Comparison of ENCODE assay signal across 8 cellular contexts in the genomic region with DNA sequence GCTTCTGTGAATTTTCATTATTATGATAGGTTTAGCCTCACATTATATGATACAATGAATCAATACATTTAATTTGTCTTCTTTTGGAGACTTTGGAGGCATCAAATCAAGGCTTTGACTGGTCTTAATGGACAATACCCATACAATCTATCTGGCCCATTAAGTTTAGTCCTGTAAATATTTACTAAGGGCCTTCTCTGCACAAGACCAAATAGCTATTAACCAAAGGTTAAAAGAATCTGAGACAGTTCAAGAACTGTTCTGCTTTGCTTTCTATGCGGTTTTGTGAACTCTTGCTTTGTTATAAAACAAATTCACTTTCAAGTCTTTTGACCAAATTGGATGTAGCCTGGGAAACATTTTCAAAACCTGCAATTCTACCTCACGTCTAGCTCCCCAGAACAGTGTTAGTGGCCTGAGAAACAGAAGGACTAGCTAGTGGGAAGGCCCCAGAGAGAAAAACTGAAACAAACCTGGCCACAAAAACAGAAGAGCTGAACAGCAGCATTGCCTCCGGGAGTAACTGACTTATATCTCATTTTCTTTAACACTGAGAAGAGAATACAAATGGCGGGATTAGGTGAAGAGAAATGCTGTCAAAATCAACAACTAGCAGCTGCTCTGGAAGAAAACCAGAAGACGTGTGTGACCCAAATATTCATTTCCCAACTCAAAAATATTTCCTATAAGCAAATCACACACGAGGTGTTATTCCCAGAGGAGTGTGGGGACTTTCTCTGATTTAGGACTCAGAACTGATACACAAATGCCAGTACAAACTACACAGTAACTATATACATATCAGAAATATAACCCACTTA. TPM values are rescaled to one million over a fixed set of nuclear protein-coding genes. Genes with fewer than 3 reads are reported as not detected.
DNase-seq lines count a peak whose midpoint lies in the region; ATAC-seq, FAIRE-seq and TF ChIP-seq lines count a peak whose summit lies in the region.

No MANE protein-coding gene starts in this region.

- peak overlapping the region; percentile 97 for H3K27ac Mint-ChIP-seq in MCF 10A (ENCODE audit: low read depth, unreplicated experiment)

- no peaks in the 10 kb centered on the region for H3K27me3 Mint-ChIP-seq in MCF 10A (ENCODE audit: insufficient read depth, unreplicated experiment)

- TF ChIP-seq EP300 in A549 (IDR thresholded peaks at IDR 0.05): no peak

- ATAC-seq in A549: no peak
- peak; percentile 52 for ATAC-seq in GM19395 (IDR thresholded peaks at IDR 0.05; ENCODE audit: unreplicated experiment)
- ATAC-seq in HG03520 (IDR thresholded peaks at IDR 0.05; ENCODE audit: unreplicated experiment): peak; percentile 41

- peak overlapping the region; percentile 12 to 51; a peak in 3 of 6 replicates for H3K27ac ChIP-seq in A549
- peak overlapping the region; percentile 58 to 75 for H3K27ac ChIP-seq in mucosa of rectum (ENCODE audit: low read depth in 2 of 2, low read length in 2 of 2)
- H3K27ac ChIP-seq in uterus: peak overlapping the region; percentile 69 to 90

- TF ChIP-seq POLR2A in A549 (IDR thresholded peaks at IDR 0.05; ENCODE audit: low read length) (no peak), uterus (IDR thresholded peaks at IDR 0.05) (no peak)

- H3K4me3 ChIP-seq in A549: no peak overlapping the region
- peak overlapping the region; percentile 48 to 77 for H3K4me3 ChIP-seq in mucosa of rectum (ENCODE audit: low read length in 2 of 2)
- peak overlapping the region; percentile 27 to 29 for H3K4me3 ChIP-seq in uterus

- H3K27me3 ChIP-seq in mucosa of rectum (ENCODE audit: control insufficient read depth in 2 of 2, insufficient read depth in 2 of 2, low read length in 2 of 2) (no peaks in the 10 kb centered on the region), uterus (no peaks in the 10 kb centered on the region)

- CTCF ChIA-PET in A549 (lab: Yijun Ruan, JAX) (interaction anchor here (0.6 to 8.8 kb wide), 16 partner anchors 8 to 736 kb away, joined by 3 to 60 read pairs (median 4); partner anchors contain the start of gene TLR10), MCF 10A (lab: Yijun Ruan, JAX) (interaction anchor here (0.6 to 7.5 kb wide), 33 partner anchors 9 to 1029 kb away, joined by 3 to 91 read pairs (median 4); partner anchors contain the start of genes FAM114A1 and TLR10)

- WGBS in A549 (ENCODE audit: missing lambda C conversion rate): 49% methylated on average over 6 of the region's 6 CpGs

- peak overlapping the region; percentile 70 for H3K4me3 Mint-ChIP-seq in MCF 10A (ENCODE audit: unreplicated experiment)

- intact Hi-C loops in MCF 10A (cut with micrococcal nuclease): loop anchor here (2.0 kb wide), 2 partner anchors 45 to 53 kb away; partner anchors contain the start of gene TLR6
- intact Hi-C loops in uterus (cut with DNase I; ENCODE audit: low total_unique reads): no loop called here

- no peak for TF ChIP-seq CTCF in A549 (IDR thresholded peaks at IDR 0.05)
- TF ChIP-seq CTCF in MCF 10A (IDR thresholded peaks at IDR 0.05; ENCODE audit: unreplicated experiment): no peak
- TF ChIP-seq CTCF in uterus (IDR thresholded peaks at IDR 0.05): no peak

- no peak for TF ChIP-seq RAD21 in A549 (conservative IDR thresholded peaks at IDR 0.05 in 1 of 2, IDR thresholded peaks at IDR 0.05 in 1 of 2)

- H3K9me3 Mint-ChIP-seq in MCF 10A (ENCODE audit: unreplicated experiment): no peaks in the 10 kb centered on the region

- H3K4me2 ChIP-seq in A549: peak overlapping the region; percentile 41; the same call in 2 of the 3 replicates

- POLR2A ChIA-PET in A549 (lab: Yijun Ruan, JAX) (no interaction called here), MCF 10A (lab: Yijun Ruan, JAX) (interaction anchor here (0.7 to 4.2 kb wide), 16 partner anchors 8 to 624 kb away, joined by 3 to 35 read pairs (median 4); partner anchors contain the start of genes FAM114A1 and TLR6)

- BruUV-seq in MCF 10A (replicated peaks; lab: Mats Ljungman, UMichigan): TSS peak; percentile 51

- H3K4me1 ChIP-seq in A549 (peaks cover 7% of the 10 kb centered on the region; the same call in 1 of the 3 replicates), mucosa of rectum (ENCODE audit: control insufficient read depth in 2 of 2, insufficient read depth in 2 of 2, low read length in 2 of 2) (peaks cover 6 to 14% of the 10 kb centered on the region in 2 donors), uterus (no peaks in the 10 kb centered on the region)

- H3K9me3 ChIP-seq in A549 (0 out of 3 replicates have a peak, but pooled peaks cover 6% of the 10 kb centered on the region), mucosa of rectum (ENCODE audit: control insufficient read depth in 2 of 2, low read length in 2 of 2) (peaks cover 0 to 2% of the 10 kb centered on the region in 2 donors), uterus (peaks cover 0 to 4% of the 10 kb centered on the region in 2 donors)

- H3K4me1 Mint-ChIP-seq in MCF 10A (ENCODE audit: insufficient read depth, unreplicated experiment): peaks cover 25% of the 10 kb centered on the region

- H3K36me3 ChIP-seq in mucosa of rectum (ENCODE audit: control insufficient read depth in 2 of 2, insufficient read depth in 2 of 2, low read length in 2 of 2) (peaks cover 3 to 9% of the 10 kb centered on the region in 2 donors), uterus (no peaks in the 10 kb centered on the region)

- FAIRE-seq in A549 (lab: Jason Lieb, UNC) (no peak), RCC 7860 (lab: Jason Lieb, UNC) (no peak)

- no peak for DNase-seq in A549 (ENCODE audit: low read depth in 1 of 2, low spot score in 1 of 2)
- DNase-seq in MCF 10A (ENCODE audit: unreplicated experiment): peak; percentile 69
- no peak for DNase-seq in uterus
- no peak for DNase-seq in NCI-H128 (lab: John Stamatoyannopoulos, UW; ENCODE audit: unreplicated experiment)
- DNase-seq in RCC 7860 (ENCODE audit: low spot score): no peak

- H3K36me3 Mint-ChIP-seq in MCF 10A (ENCODE audit: insufficient read depth, unreplicated experiment): no peaks in the 10 kb centered on the region

- peak overlapping the region; percentile 70 to 77 for H3K9ac ChIP-seq in mucosa of rectum (ENCODE audit: low read depth in 1 of 2, low read length in 2 of 2)

TF ChIP-seq in A549, 52 proteins besides CTCF, POLR2A, EP300 and RAD21:
- no peak for TF ChIP-seq ZNF302 (CRISPR knock-in tag; IDR thresholded peaks at IDR 0.05)
- TF ChIP-seq CBX8 (IDR thresholded peaks at IDR 0.05): no peak
- no peak for TF ChIP-seq NFE2L2 (conservative IDR thresholded peaks at IDR 0.05; ENCODE audit: low read length)
- TF ChIP-seq, protein P1, sequence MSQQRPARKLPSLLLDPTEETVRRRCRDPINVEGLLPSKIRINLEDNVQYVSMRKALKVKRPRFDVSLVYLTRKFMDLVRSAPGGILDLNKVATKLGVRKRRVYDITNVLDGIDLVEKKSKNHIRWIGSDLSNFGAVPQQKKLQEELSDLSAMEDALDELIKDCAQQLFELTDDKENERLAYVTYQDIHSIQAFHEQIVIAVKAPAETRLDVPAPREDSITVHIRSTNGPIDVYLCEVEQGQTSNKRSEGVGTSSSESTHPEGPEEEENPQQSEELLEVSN (IDR thresholded peaks at IDR 0.05; ENCODE audit: borderline replicate concordance, low read depth): no peak
- TF ChIP-seq RARB (CRISPR knock-in tag; IDR thresholded peaks at IDR 0.05): no peak
- TF ChIP-seq, protein P2, sequence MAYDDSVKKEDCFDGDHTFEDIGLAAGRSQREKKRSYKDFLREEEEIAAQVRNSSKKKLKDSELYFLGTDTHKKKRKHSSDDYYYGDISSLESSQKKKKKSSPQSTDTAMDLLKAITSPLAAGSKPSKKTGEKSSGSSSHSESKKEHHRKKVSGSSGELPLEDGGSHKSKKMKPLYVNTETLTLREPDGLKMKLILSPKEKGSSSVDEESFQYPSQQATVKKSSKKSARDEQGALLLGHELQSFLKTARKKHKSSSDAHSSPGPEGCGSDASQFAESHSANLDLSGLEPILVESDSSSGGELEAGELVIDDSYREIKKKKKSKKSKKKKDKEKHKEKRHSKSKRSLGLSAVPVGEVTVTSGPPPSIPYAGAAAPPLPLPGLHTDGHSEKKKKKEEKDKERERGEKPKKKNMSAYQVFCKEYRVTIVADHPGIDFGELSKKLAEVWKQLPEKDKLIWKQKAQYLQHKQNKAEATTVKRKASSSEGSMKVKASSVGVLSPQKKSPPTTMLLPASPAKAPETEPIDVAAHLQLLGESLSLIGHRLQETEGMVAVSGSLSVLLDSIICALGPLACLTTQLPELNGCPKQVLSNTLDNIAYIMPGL (CRISPR knock-in tag; IDR thresholded peaks at IDR 0.05; ENCODE audit: borderline replicate concordance): no peak
- no peak for TF ChIP-seq FOSB (CRISPR knock-in tag; IDR thresholded peaks at IDR 0.05)
TF ChIP-seq in A549: peak in this region for 0.

RNA-seq across cellular contexts. Expression of gene TLR1, which starts 0.5 kb away (rescaled TPM):
- 2.6 and 2.7 TPM in 2 replicates for polyA plus RNA-seq in A549 (2011; rRNA removed)
- 0.32 and 0.47 TPM in 2 replicates for polyA plus RNA-seq in A549 (2012; cell fraction: cytosol; rRNA removed)
- 0.50 and 0.64 TPM in 2 replicates for polyA plus RNA-seq in A549 (2012; cell fraction: nucleus; rRNA removed)
- polyA plus RNA-seq in A549 (2017; fragmentation: RNase III; extraction: RNeasy Plus Mini Kit Qiagen cat#74134 plus additional on column Dnase treatment): 0.83 to 1.2 TPM (median 0.86 TPM) in 3 replicates
- 1.9 and 2.5 TPM in 2 replicates for polyA minus RNA-seq in A549 (2011; rRNA and poly(A)+ RNA removed)
- total RNA-seq in MCF 10A (2022): 1.9 and 2.2 TPM in 2 replicates
- 10 to 100 TPM in 3 of 4 donors, 1 to 10 TPM in 1; 6.1 to 32.3 (median 20.4) TPM for total RNA-seq in uterus

RNA-seq across cellular contexts. Expression of gene TLR10, which starts 21.3 kb away (rescaled TPM):
- 0.11 and 0.14 TPM in 2 replicates for polyA plus RNA-seq in A549 (2011; rRNA removed)
- polyA plus RNA-seq in A549 (2012; cell fraction: cytosol; rRNA removed): 0.03 and 0.04 TPM in 2 replicates
- 0.02 and 0.10 TPM in 2 replicates for polyA plus RNA-seq in A549 (2012; cell fraction: nucleus; rRNA removed)
- polyA plus RNA-seq in A549 (2017; fragmentation: RNase III; extraction: RNeasy Plus Mini Kit Qiagen cat#74134 plus additional on column Dnase treatment): 0.05 to 0.11 TPM in 2 of 3 replicates, not detected in the other
- polyA minus RNA-seq in A549 (2011; rRNA and poly(A)+ RNA removed): not detected in 2 replicates
- not detected in 2 replicates for total RNA-seq in MCF 10A (2022)
- total RNA-seq in uterus: 1 to 10 TPM in 1 of 4 donors, not detected in 3; 2.0 TPM

RNA-seq across cellular contexts. Expression of gene TLR6, which starts 52.6 kb away (rescaled TPM):
- polyA plus RNA-seq in A549 (2011; rRNA removed) (11.5 and 13.2 TPM in 2 replicates), A549 (2017; fragmentation: RNase III; extraction: RNeasy Plus Mini Kit Qiagen cat#74134 plus additional on column Dnase treatment) (5.2 to 5.9 TPM (median 5.6 TPM) in 3 replicates)
- polyA plus RNA-seq in A549 (2012; cell fraction: cytosol; rRNA removed): 1.4 and 1.5 TPM in 2 replicates
- 2.1 and 3.0 TPM in 2 replicates for polyA plus RNA-seq in A549 (2012; cell fraction: nucleus; rRNA removed)
- polyA minus RNA-seq in A549 (2011; rRNA and poly(A)+ RNA removed): 12.6 and 15.0 TPM in 2 replicates
- total RNA-seq in MCF 10A (2022) (7.7 and 11.4 TPM in 2 replicates), uterus (1 to 10 TPM; 1.5 to 10.0 (median 4.4) TPM)

Comparison
In these comparisons a context has a peak if more than half of its experiments do, and no peak if none do; other contexts are left out.
1. ATAC-seq: peak in GM19395 (single experiment) and HG03520 (single experiment); none in A549 (0 of 2).
2. Peak in every context shown above with its lines, with median percentiles within 50 percentile points of each other: H3K27ac ChIP-seq.